In genomic region chr12:56223571-56224101, GRCh38 we compare ENCODE assay signal across 9 cellular contexts. TPM values are rescaled to one million over a fixed set of nuclear protein-coding genes. Genes with fewer than 3 reads are reported as not detected.
DNase-seq lines count a peak whose midpoint lies in the region; ATAC-seq and TF ChIP-seq lines count a peak whose summit lies in the region.
"Had no signal": no experiment of that assay in that cellular context is flagged by ENCODE, and none has a peak within 500 bp of the region (broad histone marks: within the 10 kb centered on the region; RNA-seq: fewer than 3 reads in every experiment).

No MANE protein-coding gene starts in this region.

- no peaks in the 10 kb centered on the region for H3K9me2 ChIP-seq in Loucy (replicated peaks; ENCODE audit: low read depth, low read length)
- H3K9me2 ChIP-seq in neural cell (ENCODE audit: insufficient read depth, low read length): no peaks in the 10 kb centered on the region

- H3K27me3 ChIP-seq in Loucy (ENCODE audit: insufficient read depth, low read length, poor library complexity, severe bottlenecking) (no peaks in the 10 kb centered on the region), dorsolateral prefrontal cortex (no peaks in the 10 kb centered on the region), neural cell (ENCODE audit: insufficient read depth, low read depth, low read length) (no peaks in the 10 kb centered on the region)

- intact Hi-C loops in dorsolateral prefrontal cortex (cut with DNase I): loop anchor here (2.0 to 10.0 kb wide), 6 partner anchors 31 to 179 kb away; partner anchors contain the start of genes ANKRD52 (in 1 of the 2), ESYT1 (in 1 of the 2), MYL6 (in 1 of the 2) and RPS26 (in 1 of the 2)

- no peaks in the 10 kb centered on the region for H3K36me3 ChIP-seq in Loucy (ENCODE audit: insufficient read depth, low read length)
- H3K36me3 ChIP-seq in neural cell (ENCODE audit: insufficient read depth, low read length): no peaks in the 10 kb centered on the region

- H3K4me3 ChIP-seq in Loucy (ENCODE audit: low read length, poor library complexity, severe bottlenecking) (peak overlapping the region; percentile 58), dorsolateral prefrontal cortex (peak overlapping the region; percentile 55 to 95 (median 78)), neural cell (ENCODE audit: low read length) (peak overlapping the region; percentile 74)

- peaks cover 28% of the 10 kb centered on the region for H3K4me1 ChIP-seq in Loucy (ENCODE audit: insufficient read depth, low read length, poor library complexity, severe bottlenecking)

- H3F3A ChIP-seq in Loucy (ENCODE audit: low read depth): no peaks in the 10 kb centered on the region
- peaks cover 5% of the 10 kb centered on the region for H3F3A ChIP-seq in neural cell (ENCODE audit: insufficient read depth, low read length, poor library complexity, severe bottlenecking)

- H3K9ac ChIP-seq in Loucy (ENCODE audit: low read depth, low read length, poor library complexity, severe bottlenecking): peak overlapping the region; percentile 40
- H3K9ac ChIP-seq in neural cell (ENCODE audit: low read length): peak overlapping the region; percentile 36

- H3K27ac ChIP-seq in C4-2B: peak overlapping the region; percentile 93
- peak overlapping the region; percentile 13 to 99 (median 87) for H3K27ac ChIP-seq in dorsolateral prefrontal cortex
- peak overlapping the region; percentile 59 for H3K27ac ChIP-seq in neural cell (ENCODE audit: low read length)

- TF ChIP-seq CTCF in C4-2B (conservative IDR thresholded peaks at IDR 0.05) (no peak), Loucy (conservative IDR thresholded peaks at IDR 0.05; ENCODE audit: low read length) (no peak), dorsolateral prefrontal cortex (IDR thresholded peaks at IDR 0.05 in 54 of 56, conservative IDR thresholded peaks at IDR 0.05 in 2 of 56; ENCODE audit: low read depth in 1 of 56, partially characterized antibody in 56 of 56) (no peak), neural cell (IDR thresholded peaks at IDR 0.05; ENCODE audit: poor library complexity, severe bottlenecking) (no peak)

- ATAC-seq in GM18907 (IDR thresholded peaks at IDR 0.05; ENCODE audit: unreplicated experiment): no peak

- H2AFZ ChIP-seq in Loucy (ENCODE audit: low read length) (peak overlapping the region; percentile 33; the same call in 1 of the 2 replicates), neural cell (ENCODE audit: low read depth, low read length) (no peak overlapping the region)

- TF ChIP-seq RAD21 in neural cell (conservative IDR thresholded peaks at IDR 0.05): no peak

- H4K20me1 ChIP-seq in Loucy (ENCODE audit: insufficient read depth, low read length, poor library complexity, severe bottlenecking) (peaks cover 6% of the 10 kb centered on the region), neural cell (ENCODE audit: insufficient read depth) (no peaks in the 10 kb centered on the region)

- no peak for TF ChIP-seq EP300 in neural cell (conservative IDR thresholded peaks at IDR 0.05; ENCODE audit: poor library complexity, severe bottlenecking)

- no peaks in the 10 kb centered on the region for H3K9me3 ChIP-seq in Loucy (ENCODE audit: insufficient read depth, low read depth, low read length)
- no peaks in the 10 kb centered on the region for H3K9me3 ChIP-seq in neural cell (ENCODE audit: low read length)

- no peak for DNase-seq in dorsolateral prefrontal cortex
- no peak for DNase-seq in NCI-H2171 (lab: John Stamatoyannopoulos, UW)
- no peak for DNase-seq in stimulated activated CD4-positive, alpha-beta T cell treated with anti-CD3 and anti-CD28 coated beads, Interleukin-4, amount 100 ng/mL, for 1 hour
- no peak for DNase-seq in NCI-H748 treated with DMSO at 0.1 percent for 48 hours (lab: John Stamatoyannopoulos, UW)

- H3K79me2 ChIP-seq in Loucy (ENCODE audit: insufficient read depth, low read length) (peaks cover 25% of the 10 kb centered on the region), neural cell (replicated peaks; ENCODE audit: insufficient read depth, low read length) (peaks cover 9% of the 10 kb centered on the region)

- H3K4me2 ChIP-seq in Loucy (ENCODE audit: low read depth, low read length, poor library complexity, severe bottlenecking) (peak overlapping the region; percentile 65), neural cell (ENCODE audit: low read length) (peak overlapping the region; percentile 28)

TF ChIP-seq in neural cell, 6 proteins besides CTCF, POLR2A, EP300 and RAD21:
- TF ChIP-seq MXI1 (conservative IDR thresholded peaks at IDR 0.05; ENCODE audit: poor library complexity, severe bottlenecking) (no peak), REST (IDR thresholded peaks at IDR 0.05; ENCODE audit: borderline replicate concordance) (no peak), SMC3 (conservative IDR thresholded peaks at IDR 0.05; ENCODE audit: poor library complexity) (no peak), EZH2 (IDR thresholded peaks at IDR 0.05; ENCODE audit: borderline replicate concordance, insufficient read depth, low read length, poor library complexity, severe bottlenecking) (no peak), TAF1 (IDR thresholded peaks at IDR 0.05; ENCODE audit: low read depth) (no peak), POLR2AphosphoS5 (IDR thresholded peaks at IDR 0.05) (no peak)
TF ChIP-seq in neural cell: peak in this region for 0.

RNA-seq across cellular contexts. Expression of gene NABP2, which starts 0.5 kb away (rescaled TPM):
- total RNA-seq in dorsolateral prefrontal cortex: 10 to 100 TPM; 32.1 to 66.4 (median 49.1) TPM
- polyA plus RNA-seq in neural cell: 54.3 and 79.1 TPM in 2 replicates
- 25.8 and 25.9 TPM in 2 replicates for polyA minus RNA-seq in neural cell

RNA-seq across cellular contexts. Expression of gene RNF41, which starts 1.9 kb away (rescaled TPM):
- 100 to 1,000 TPM in 18 of 120 experiments, 10 to 100 TPM in 102; 40.1 to 117 (median 86.4) TPM for total RNA-seq in dorsolateral prefrontal cortex
- polyA plus RNA-seq in neural cell: 87.9 and 108 TPM in 2 replicates
- polyA minus RNA-seq in neural cell: 128 and 153 TPM in 2 replicates

RNA-seq across cellular contexts. Expression of gene SLC39A5, which starts 6.2 kb away (rescaled TPM):
- total RNA-seq in dorsolateral prefrontal cortex: 1 to 10 TPM in 18 of 120 experiments, under 1 TPM in 22, not detected in 80; 0.20 to 2.8 (median 0.97) TPM
- 0.33 TPM in 1 of 2 replicates, not detected in the other for polyA plus RNA-seq in neural cell
- polyA minus RNA-seq in neural cell: not detected in 2 replicates
- total RNA-seq: pulmonary artery endothelial cell had no signal

RNA-seq across cellular contexts. Expression of gene SMARCC2, which starts 34.4 kb away (rescaled TPM):
- total RNA-seq in dorsolateral prefrontal cortex: 100 to 1,000 TPM; 144 to 252 (median 196) TPM
- polyA plus RNA-seq in neural cell: 85.6 and 93.2 TPM in 2 replicates
- 157 TPM in 2 replicates for polyA minus RNA-seq in neural cell

RNA-seq across cellular contexts. Expression of gene ANKRD52, which starts 34.5 kb away (rescaled TPM):
- total RNA-seq in dorsolateral prefrontal cortex: 10 to 100 TPM; 32.7 to 75.7 (median 55.2) TPM
- polyA plus RNA-seq in neural cell: 7.3 and 8.3 TPM in 2 replicates
- polyA minus RNA-seq in neural cell: 12.2 and 17.2 TPM in 2 replicates
